In the genomic region with DNA sequence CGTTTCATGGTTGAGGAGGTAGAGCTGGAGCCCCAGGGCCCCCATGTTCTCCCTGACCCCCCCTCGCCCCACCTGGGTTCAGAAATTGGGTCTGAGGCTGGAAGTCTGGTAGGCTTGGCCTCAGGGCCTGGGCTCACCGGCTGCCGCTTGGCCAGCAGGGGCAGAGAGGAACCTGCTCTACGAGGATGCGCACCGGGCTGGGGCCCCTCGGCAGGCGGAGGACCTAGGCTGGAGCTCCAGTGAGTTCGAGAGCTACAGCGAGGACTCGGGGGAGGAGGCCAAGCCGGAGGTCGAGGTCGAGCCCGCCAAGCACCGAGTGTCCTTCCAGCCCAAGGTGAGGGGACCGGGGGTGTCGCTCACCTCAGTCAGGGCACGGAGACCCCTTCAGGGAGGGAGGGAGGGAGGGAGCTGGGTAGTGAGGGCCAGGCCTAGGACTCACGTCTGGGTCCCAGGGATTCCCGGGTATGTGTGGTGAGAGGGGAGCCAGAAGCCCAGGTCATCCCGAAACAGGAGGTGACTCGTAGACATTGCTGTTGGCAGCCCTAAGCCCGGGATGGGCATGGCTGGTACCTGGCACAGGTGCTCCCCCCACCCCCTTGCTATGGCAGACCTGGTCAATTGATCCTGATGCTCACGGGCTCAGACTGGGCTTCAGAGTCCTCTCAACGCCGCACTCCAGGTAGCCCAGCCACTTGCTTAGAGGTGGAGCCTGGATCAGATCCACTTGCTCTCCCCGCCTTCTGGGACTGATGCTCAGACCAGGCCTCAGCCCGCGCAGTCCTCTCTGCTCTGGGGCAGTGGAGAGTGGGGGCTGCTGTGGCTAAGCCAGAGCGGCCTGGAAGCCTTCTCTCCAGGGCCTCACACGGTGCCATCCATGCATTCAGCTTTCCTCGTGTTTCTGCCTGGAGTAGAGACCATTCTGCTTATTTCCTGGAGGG, we compare ENCODE assay signal across 1 cellular context.
TF ChIP-seq lines count a peak whose summit lies in the region.

No MANE protein-coding gene starts in this region.

TF ChIP-seq in WTC11, 78 proteins besides CTCF, POLR2A, EP300 and RAD21 (continued from another document):
- TF ChIP-seq, protein P1, sequence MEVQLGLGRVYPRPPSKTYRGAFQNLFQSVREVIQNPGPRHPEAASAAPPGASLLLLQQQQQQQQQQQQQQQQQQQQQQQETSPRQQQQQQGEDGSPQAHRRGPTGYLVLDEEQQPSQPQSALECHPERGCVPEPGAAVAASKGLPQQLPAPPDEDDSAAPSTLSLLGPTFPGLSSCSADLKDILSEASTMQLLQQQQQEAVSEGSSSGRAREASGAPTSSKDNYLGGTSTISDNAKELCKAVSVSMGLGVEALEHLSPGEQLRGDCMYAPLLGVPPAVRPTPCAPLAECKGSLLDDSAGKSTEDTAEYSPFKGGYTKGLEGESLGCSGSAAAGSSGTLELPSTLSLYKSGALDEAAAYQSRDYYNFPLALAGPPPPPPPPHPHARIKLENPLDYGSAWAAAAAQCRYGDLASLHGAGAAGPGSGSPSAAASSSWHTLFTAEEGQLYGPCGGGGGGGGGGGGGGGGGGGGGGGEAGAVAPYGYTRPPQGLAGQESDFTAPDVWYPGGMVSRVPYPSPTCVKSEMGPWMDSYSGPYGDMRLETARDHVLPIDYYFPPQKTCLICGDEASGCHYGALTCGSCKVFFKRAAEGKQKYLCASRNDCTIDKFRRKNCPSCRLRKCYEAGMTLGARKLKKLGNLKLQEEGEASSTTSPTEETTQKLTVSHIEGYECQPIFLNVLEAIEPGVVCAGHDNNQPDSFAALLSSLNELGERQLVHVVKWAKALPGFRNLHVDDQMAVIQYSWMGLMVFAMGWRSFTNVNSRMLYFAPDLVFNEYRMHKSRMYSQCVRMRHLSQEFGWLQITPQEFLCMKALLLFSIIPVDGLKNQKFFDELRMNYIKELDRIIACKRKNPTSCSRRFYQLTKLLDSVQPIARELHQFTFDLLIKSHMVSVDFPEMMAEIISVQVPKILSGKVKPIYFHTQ (CRISPR knock-in tag; IDR thresholded peaks at IDR 0.05), result no peak
- TF ChIP-seq ZNF671 (CRISPR knock-in tag; IDR thresholded peaks at IDR 0.05) (no peak), ZNF121 (CRISPR knock-in tag; IDR thresholded peaks at IDR 0.05) (no peak), NR3C1 (CRISPR knock-in tag; conservative IDR thresholded peaks at IDR 0.05; ENCODE audit: low read depth) (no peak), TEAD1 (CRISPR knock-in tag; IDR thresholded peaks at IDR 0.05) (no peak)
- TF ChIP-seq, protein P2, sequence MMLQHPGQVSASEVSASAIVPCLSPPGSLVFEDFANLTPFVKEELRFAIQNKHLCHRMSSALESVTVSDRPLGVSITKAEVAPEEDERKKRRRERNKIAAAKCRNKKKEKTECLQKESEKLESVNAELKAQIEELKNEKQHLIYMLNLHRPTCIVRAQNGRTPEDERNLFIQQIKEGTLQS (CRISPR knock-in tag; conservative IDR thresholded peaks at IDR 0.05), result no peak
- TF ChIP-seq, protein P3, sequence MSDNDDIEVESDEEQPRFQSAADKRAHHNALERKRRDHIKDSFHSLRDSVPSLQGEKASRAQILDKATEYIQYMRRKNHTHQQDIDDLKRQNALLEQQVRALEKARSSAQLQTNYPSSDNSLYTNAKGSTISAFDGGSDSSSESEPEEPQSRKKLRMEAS (CRISPR knock-in tag; IDR thresholded peaks at IDR 0.05), result no peak
- TF ChIP-seq, protein P4, sequence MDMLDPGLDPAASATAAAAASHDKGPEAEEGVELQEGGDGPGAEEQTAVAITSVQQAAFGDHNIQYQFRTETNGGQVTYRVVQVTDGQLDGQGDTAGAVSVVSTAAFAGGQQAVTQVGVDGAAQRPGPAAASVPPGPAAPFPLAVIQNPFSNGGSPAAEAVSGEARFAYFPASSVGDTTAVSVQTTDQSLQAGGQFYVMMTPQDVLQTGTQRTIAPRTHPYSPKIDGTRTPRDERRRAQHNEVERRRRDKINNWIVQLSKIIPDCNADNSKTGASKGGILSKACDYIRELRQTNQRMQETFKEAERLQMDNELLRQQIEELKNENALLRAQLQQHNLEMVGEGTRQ (CRISPR knock-in tag; IDR thresholded peaks at IDR 0.05), result no peak
